19 cellular contexts compared by ENCODE assay signal in the genomic region with DNA sequence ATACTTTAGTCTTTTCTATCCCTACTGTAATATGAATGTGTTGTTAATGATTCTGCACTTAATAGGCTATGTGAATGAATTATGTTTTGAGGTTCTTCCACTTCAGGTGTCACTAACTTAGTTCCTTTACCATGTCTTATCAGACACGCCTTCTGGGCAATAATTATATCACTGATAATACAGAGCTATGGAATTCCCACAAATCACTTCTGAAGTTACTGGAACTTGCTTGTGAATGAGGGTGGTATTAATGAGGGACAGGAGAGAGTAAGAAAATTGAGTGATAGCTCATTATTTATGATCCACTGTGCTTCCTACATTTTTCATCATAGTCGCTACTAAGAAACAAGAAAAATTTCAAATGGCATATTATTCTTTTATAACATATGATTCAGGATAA.
DNase-seq lines count a peak whose midpoint lies in the region; ATAC-seq, FAIRE-seq and TF ChIP-seq lines count a peak whose summit lies in the region.
"Had no signal": no experiment of that assay in that cellular context is flagged by ENCODE, and none has a peak within 500 bp of the region (broad histone marks: within the 10 kb centered on the region; RNA-seq: fewer than 3 reads in every experiment).

No MANE protein-coding gene starts in this region.

- peak overlapping the region; percentile 8 for H3K4me2 ChIP-seq in endothelial cell of umbilical vein (ENCODE audit: insufficient read depth, low read length)
- H3K4me2 ChIP-seq: BLaER1 had no signal

- ATAC-seq in psoas muscle (peak in 1 of 4 donors; percentile 3), HG02870 (IDR thresholded peaks at IDR 0.05; ENCODE audit: unreplicated experiment) (no peak)
- ATAC-seq: A549 had no signal

- H4K20me1 ChIP-seq in endothelial cell of umbilical vein (replicated peaks; ENCODE audit: control insufficient read depth, extremely low read depth, insufficient read depth, low read length), result no peaks in the 10 kb centered on the region
- H4K20me1 ChIP-seq: BLaER1 had no signal

- no peaks in the 10 kb centered on the region for H3K27me3 Mint-ChIP-seq in glutamatergic neuron (ENCODE audit: unreplicated experiment)
- H3K27me3 Mint-ChIP-seq: CD4-positive, alpha-beta memory T cell had no signal

- H2AFZ ChIP-seq in endothelial cell of umbilical vein (ENCODE audit: low read depth, low read length), result no peak overlapping the region

- no peak for FAIRE-seq in endothelial cell of umbilical vein (lab: Jason Lieb, UNC)
- FAIRE-seq: A549, H1 had no signal

- peaks cover 21% of the 10 kb centered on the region for H3K4me1 ChIP-seq in cardiac muscle cell (ENCODE audit: low read depth)
- peaks cover 0 to 25% of the 10 kb centered on the region in 2 donors for H3K4me1 ChIP-seq in right atrium auricular region
- H3K4me1 ChIP-seq in endothelial cell of umbilical vein (ENCODE audit: control insufficient read depth, extremely low read depth, insufficient read depth, low read length), result peaks cover 18% of the 10 kb centered on the region
- peaks cover 65% of the 10 kb centered on the region for H3K4me1 ChIP-seq in psoas muscle
- H3K4me1 ChIP-seq: BLaER1 had no signal

- no peaks in the 10 kb centered on the region for H3K9me1 ChIP-seq in endothelial cell of umbilical vein (replicated peaks; ENCODE audit: control insufficient read depth, extremely low read depth, insufficient read depth, low read length)

- H3K36me3 Mint-ChIP-seq in glutamatergic neuron (ENCODE audit: unreplicated experiment), result no peaks in the 10 kb centered on the region

- peaks cover 17% of the 10 kb centered on the region for H3K79me2 ChIP-seq in endothelial cell of umbilical vein (ENCODE audit: control insufficient read depth, insufficient read depth, low read length)

- H3K9me3 Mint-ChIP-seq in glutamatergic neuron (ENCODE audit: unreplicated experiment), result no peaks in the 10 kb centered on the region
- H3K9me3 Mint-ChIP-seq: CD14-positive monocyte; CD4-positive, alpha-beta memory T cell; H9 had no signal

- H3K9ac ChIP-seq in endothelial cell of umbilical vein (replicated peaks; ENCODE audit: extremely low read depth, insufficient read depth, low read length), result peak overlapping the region; percentile 9
- H3K9ac ChIP-seq: BLaER1 had no signal

- POLR2A ChIA-PET in endothelial cell of umbilical vein (lab: Charles Lee), result no interaction called here

- CTCF ChIA-PET in endothelial cell of umbilical vein (lab: Charles Lee), result interaction anchor here (0.8 kb wide), 1 partner anchor 175 kb away, joined by 8 read pairs; no protein-coding TSS in a partner anchor

- TF ChIP-seq CTCF in cardiac muscle cell (IDR thresholded peaks at IDR 0.05; ENCODE audit: low read depth, low read length) (no peak), right atrium auricular region (IDR thresholded peaks at IDR 0.05) (no peak), endothelial cell of umbilical vein (IDR thresholded peaks at IDR 0.05; ENCODE audit: extremely low read depth in 1 of 2, insufficient read depth in 1 of 2, low read depth in 1 of 2, low read length in 2 of 2) (no peak), psoas muscle (IDR thresholded peaks at IDR 0.05) (no peak), coronary artery (IDR thresholded peaks at IDR 0.05) (no peak), glutamatergic neuron (IDR thresholded peaks at IDR 0.05; ENCODE audit: partially characterized antibody, unreplicated experiment) (no peak)

- no peak overlapping the region for H3K4me3 ChIP-seq in cardiac muscle cell
- no peak overlapping the region for H3K4me3 ChIP-seq in right atrium auricular region
- H3K4me3 ChIP-seq in endothelial cell of umbilical vein (replicated peaks in 1 of 3; ENCODE audit: insufficient read depth in 1 of 3, low read depth in 1 of 3, low read length in 3 of 3), result no peak overlapping the region
- H3K4me3 ChIP-seq in psoas muscle, result no peak overlapping the region
- H3K4me3 ChIP-seq in coronary artery, result no peak overlapping the region
- H3K4me3 ChIP-seq: A549, BLaER1 had no signal

- BruUV-seq in endothelial cell of umbilical vein (replicated peaks; lab: Mats Ljungman, UMichigan), result no TSS peak

- dilution Hi-C loops in endothelial cell of umbilical vein (cut with MboI; ENCODE audit: extremely low pct_ligation_motif_present, low sequenced_read_pairs), result no loop called here

- TF ChIP-seq POLR2A in endothelial cell of umbilical vein (IDR thresholded peaks at IDR 0.05; ENCODE audit: low read depth, low read length), result no peak

- H3K36me3 ChIP-seq in cardiac muscle cell, result peaks cover 50% of the 10 kb centered on the region
- H3K36me3 ChIP-seq in right atrium auricular region, result peaks cover 46% of the 10 kb centered on the region
- H3K36me3 ChIP-seq in endothelial cell of umbilical vein (ENCODE audit: control insufficient read depth in 2 of 2, extremely low read depth in 1 of 2, insufficient read depth in 2 of 2, low read length in 2 of 2), result peaks cover 5 to 17% of the 10 kb centered on the region in 2 experiments
- peaks cover 4 to 30% of the 10 kb centered on the region in 2 donors for H3K36me3 ChIP-seq in psoas muscle (ENCODE audit: insufficient read depth in 1 of 2, low read depth in 1 of 2)
- H3K36me3 ChIP-seq: BLaER1 had no signal

- H3K4me3 Mint-ChIP-seq in glutamatergic neuron (ENCODE audit: unreplicated experiment), result no peak overlapping the region
- H3K4me3 Mint-ChIP-seq: CD14-positive monocyte; CD4-positive, alpha-beta memory T cell; H9 had no signal

- H3K27ac ChIP-seq in cardiac muscle cell (peak overlapping the region; percentile 41), right atrium auricular region (no peak overlapping the region), endothelial cell of umbilical vein (ENCODE audit: insufficient read depth, low read depth, low read length) (peak overlapping the region; percentile 34), psoas muscle (peak overlapping the region; percentile 68), coronary artery (no peak overlapping the region)
- H3K27ac ChIP-seq: 22Rv1, A549, BLaER1, HL-60 had no signal

- H3K27ac Mint-ChIP-seq in glutamatergic neuron (ENCODE audit: unreplicated experiment), result no peak overlapping the region
- H3K27ac Mint-ChIP-seq: CD14-positive monocyte, H9 had no signal

- H3K4me1 Mint-ChIP-seq in glutamatergic neuron (ENCODE audit: low read depth, unreplicated experiment), result peaks cover 4% of the 10 kb centered on the region
- H3K4me1 Mint-ChIP-seq: CD14-positive monocyte had no signal

- WGBS in psoas muscle, 3 donors, result 87 to 93% (median 88%) methylated on average over 2 of the region's 2 CpGs

- intact Hi-C loops in endothelial cell of umbilical vein (cut with micrococcal nuclease) (no loop called here), psoas muscle (cut with DNase I) (loop anchor here in 1 of 2 donors (5.0 kb wide), 2 partner anchors 44 to 129 kb away; a partner anchor contains a TSS)

- H3K9me3 ChIP-seq in cardiac muscle cell (ENCODE audit: low read depth) (no peaks in the 10 kb centered on the region), right atrium auricular region (no peaks in the 10 kb centered on the region), endothelial cell of umbilical vein (replicated peaks; ENCODE audit: control insufficient read depth, insufficient read depth, low read length) (no peaks in the 10 kb centered on the region), psoas muscle (no peaks in the 10 kb centered on the region)
- H3K9me3 ChIP-seq: A549, BLaER1 had no signal

- DNase-seq in cardiac muscle cell (ENCODE audit: low read depth in 1 of 2, low spot score in 1 of 2), result no peak
- no peak for DNase-seq in right atrium auricular region (ENCODE audit: low spot score)
- no peak for DNase-seq in endothelial cell of umbilical vein (ENCODE audit: low read depth, low spot score)
- DNase-seq in psoas muscle, result no peak
- no peak for DNase-seq in NCI-H1436 (lab: John Stamatoyannopoulos, UW)
- no peak for DNase-seq in coronary artery (ENCODE audit: low spot score)
- no peak for DNase-seq in glutamatergic neuron
- DNase-seq: Calu3; CD4-positive, alpha-beta memory T cell; DMS79 treated with DMSO at 0.1 percent for 48 hours; GF-D8; H9 had no signal

- no peaks in the 10 kb centered on the region for H3K27me3 ChIP-seq in cardiac muscle cell
- H3K27me3 ChIP-seq in right atrium auricular region, result no peaks in the 10 kb centered on the region
- H3K27me3 ChIP-seq in endothelial cell of umbilical vein (ENCODE audit: control insufficient read depth in 2 of 2, insufficient read depth in 2 of 2, low read length in 2 of 2), result no peaks in the 10 kb centered on the region
- no peaks in the 10 kb centered on the region for H3K27me3 ChIP-seq in psoas muscle (ENCODE audit: insufficient read depth in 3 of 3, low read length in 2 of 3)
- H3K27me3 ChIP-seq: BLaER1 had no signal

TF ChIP-seq in endothelial cell of umbilical vein, 7 proteins besides CTCF, POLR2A, EP300 and RAD21:
- no peak for TF ChIP-seq EZH2 (IDR thresholded peaks at IDR 0.05; ENCODE audit: borderline replicate concordance, low read depth, low read length, severe bottlenecking)
- TF ChIP-seq MYC (IDR thresholded peaks at IDR 0.05; ENCODE audit: low read depth, low read length), result no peak
- TF ChIP-seq, protein P1, sequence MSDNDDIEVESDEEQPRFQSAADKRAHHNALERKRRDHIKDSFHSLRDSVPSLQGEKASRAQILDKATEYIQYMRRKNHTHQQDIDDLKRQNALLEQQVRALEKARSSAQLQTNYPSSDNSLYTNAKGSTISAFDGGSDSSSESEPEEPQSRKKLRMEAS (IDR thresholded peaks at IDR 0.05; ENCODE audit: insufficient read depth, insufficient read length), result no peak
- no peak for TF ChIP-seq POLR2AphosphoS5 (IDR thresholded peaks at IDR 0.05; ENCODE audit: insufficient read depth, low read depth, low read length)
- no peak for TF ChIP-seq GATA2 (IDR thresholded peaks at IDR 0.05; ENCODE audit: insufficient read depth, insufficient read length, low read depth, low read length)
- TF ChIP-seq FOS (IDR thresholded peaks at IDR 0.05; ENCODE audit: borderline replicate concordance, insufficient read depth, low read length), result no peak
- no peak for TF ChIP-seq JUN (IDR thresholded peaks at IDR 0.05; ENCODE audit: borderline replicate concordance, insufficient read depth, insufficient read length, low read depth)
TF ChIP-seq in endothelial cell of umbilical vein: peak in this region for 0.

Comparison
In these comparisons a context has a peak if more than half of its experiments do, and no peak if none do; other contexts are left out.
1. H3K27ac ChIP-seq: peak in cardiac muscle cell (single experiment), endothelial cell of umbilical vein (single experiment) and psoas muscle (single experiment); none in right atrium auricular region (0 of 2) and coronary artery (0 of 2).